8 cellular contexts compared by ENCODE assay signal in the genomic region with DNA sequence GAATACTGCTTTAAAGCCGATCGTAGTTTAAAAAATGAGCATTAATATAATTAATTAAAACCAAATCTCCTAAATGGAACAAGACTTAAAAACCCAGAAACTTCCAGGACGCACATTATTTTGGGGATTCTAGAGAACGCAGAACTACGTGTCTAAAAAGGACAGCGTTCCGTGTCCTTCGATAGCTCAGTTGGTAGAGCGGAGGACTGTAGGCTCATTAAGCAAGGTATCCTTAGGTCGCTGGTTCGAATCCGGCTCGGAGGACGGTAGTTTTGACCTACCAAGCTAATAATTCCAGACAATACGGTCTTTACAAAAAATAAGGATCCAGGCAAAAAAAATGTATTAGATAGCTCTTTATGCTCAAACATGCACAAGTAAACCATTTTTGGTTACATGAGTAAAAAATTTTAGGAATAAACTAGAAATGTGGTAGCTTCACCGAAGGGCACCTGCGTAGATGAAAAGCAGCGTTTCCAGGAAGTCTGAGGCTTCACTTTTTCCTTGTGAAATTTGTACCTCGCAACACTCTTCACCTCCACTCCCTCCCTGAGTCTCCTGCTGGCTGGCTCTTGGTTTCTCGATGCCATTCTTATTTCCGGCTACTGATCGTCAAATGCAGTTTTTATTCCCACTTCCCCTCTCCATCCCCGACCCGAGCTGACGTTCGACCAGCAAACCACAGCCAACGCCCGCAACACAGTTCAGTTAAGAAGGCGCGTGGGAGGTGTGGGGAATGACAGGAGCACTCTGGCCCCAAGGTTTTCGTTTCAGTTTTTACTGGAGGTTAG. TPM values are rescaled to one million over a fixed set of nuclear protein-coding genes. Genes with fewer than 3 reads are reported as not detected.
DNase-seq lines count a peak whose midpoint lies in the region; ATAC-seq, FAIRE-seq and TF ChIP-seq lines count a peak whose summit lies in the region.

No MANE protein-coding gene starts in this region.

- H3K9ac ChIP-seq in keratinocyte (ENCODE audit: control insufficient read depth, extremely low read depth, insufficient read depth, low read length), result peak overlapping the region; percentile 31

- no peak overlapping the region for H3K27ac ChIP-seq in body of pancreas
- no peak overlapping the region for H3K27ac ChIP-seq in keratinocyte (ENCODE audit: control insufficient read depth, insufficient read depth, low read length)

- H3K4me2 ChIP-seq in keratinocyte (ENCODE audit: control insufficient read depth, extremely low read depth, insufficient read depth, low read depth, low read length), result peak overlapping the region; percentile 88

- H3K36me3 ChIP-seq in body of pancreas (replicated peaks in 1 of 2; ENCODE audit: insufficient read depth in 1 of 2, low read depth in 2 of 2) (no peaks in the 10 kb centered on the region), keratinocyte (ENCODE audit: control insufficient read depth in 2 of 2, extremely low read depth in 1 of 2, insufficient read depth in 2 of 2, low read length in 2 of 2) (no peaks in the 10 kb centered on the region)

- H3K27me3 ChIP-seq in body of pancreas (peaks cover 0 to 10% of the 10 kb centered on the region in 2 donors), keratinocyte (ENCODE audit: control insufficient read depth, extremely low read depth, insufficient read depth, low read length) (no peaks in the 10 kb centered on the region)

- H3K4me1 ChIP-seq in body of pancreas, result peaks cover 3% of the 10 kb centered on the region
- H3K4me1 ChIP-seq in keratinocyte (ENCODE audit: control insufficient read depth, extremely low read depth, insufficient read depth, low read length), result peaks cover 12% of the 10 kb centered on the region

- intact Hi-C loops in body of pancreas (cut with DNase I), result no loop called here

- dilution Hi-C loops in keratinocyte (cut with MboI; ENCODE audit: extremely low pct_ligation_motif_present, low sequenced_read_pairs), result no loop called here

- no peak overlapping the region for H3K4me3 ChIP-seq in body of pancreas
- H3K4me3 ChIP-seq in keratinocyte (ENCODE audit: control insufficient read depth in 2 of 3, extremely low read depth in 1 of 3, insufficient read depth in 2 of 3, low read depth in 1 of 3, low read length in 3 of 3), result peak overlapping the region; percentile 29 to 75 (median 72)

- peak; percentile 82 for DNase-seq in activated effector memory CD4-positive, alpha-beta T cell treated with anti-CD3 and anti-CD28 coated beads, Interleukin-2, amount 50 U/mL, for 16 hours
- no peak for DNase-seq in activated effector memory CD4-positive, alpha-beta T cell treated with Interleukin-2 at 50 U/mL for 16 hours
- DNase-seq in T-helper 1 cell (peak in 3 of 5 donors; percentile 30 to 56 (median 52)), body of pancreas (peak in 2 of 4 donors; percentile 32 to 34), keratinocyte (ENCODE audit: low read depth, low spot score) (no peak), NCI-H510A (lab: John Stamatoyannopoulos, UW) (no peak), frontal cortex (ENCODE audit: low spot score in 2 of 2) (no peak)
- DNase-seq in stimulated activated CD4-positive, alpha-beta T cell treated with anti-CD3 and anti-CD28 coated beads, Interleukin-4, amount 100 ng/mL, for 24 hours, result peak; percentile 81

- H3K79me2 ChIP-seq in keratinocyte (ENCODE audit: control insufficient read depth, insufficient read depth, low read length), result no peaks in the 10 kb centered on the region

- H3K9me3 ChIP-seq in body of pancreas (no peaks in the 10 kb centered on the region), keratinocyte (ENCODE audit: control insufficient read depth, low read depth, low read length) (no peaks in the 10 kb centered on the region)

- FAIRE-seq in keratinocyte (lab: Jason Lieb, UNC) (no peak), frontal cortex (lab: Jason Lieb, UNC) (no peak)

- no peaks in the 10 kb centered on the region for H3K9me1 ChIP-seq in keratinocyte (ENCODE audit: control insufficient read depth, extremely low read depth, insufficient read depth, low read length)

- TF ChIP-seq POLR2A in body of pancreas (IDR thresholded peaks at IDR 0.05), result no peak

- peak overlapping the region; percentile 91 for H2AFZ ChIP-seq in keratinocyte (ENCODE audit: control insufficient read depth, low read length)

- TF ChIP-seq CTCF in body of pancreas (IDR thresholded peaks at IDR 0.05), result no peak
- no peak for TF ChIP-seq CTCF in keratinocyte (optimal IDR thresholded peaks at IDR 0.05 in 1 of 3, IDR thresholded peaks at IDR 0.05 in 1 of 3, conservative IDR thresholded peaks at IDR 0.05 in 1 of 3; ENCODE audit: extremely low read depth in 1 of 3, insufficient read depth in 2 of 3, low read length in 3 of 3)

- 4 to 7% methylated on average over 31 of the region's 31 CpGs for WGBS in body of pancreas, 2 donors

- peak; percentile 34 for ATAC-seq in body of pancreas

- no peaks in the 10 kb centered on the region for H4K20me1 ChIP-seq in keratinocyte (ENCODE audit: control insufficient read depth, extremely low read depth, insufficient read depth, low read length)

RNA-seq across cellular contexts. Expression of gene ABT1, which starts 19.6 kb away (rescaled TPM):
- total RNA-seq in body of pancreas (1 to 10 TPM; 3.0 to 8.8 TPM), frontal cortex (12.6 TPM)
- 16.0 to 21.4 TPM (median 16.8 TPM) in 3 replicates for polyA plus RNA-seq in keratinocyte
- polyA plus RNA-seq in keratinocyte (2011; ENCODE audit: low read depth), result 6.1 TPM
- polyA plus RNA-seq in keratinocyte (2011; cell fraction: cytosol; rRNA removed), result 14.3 and 14.6 TPM in 2 replicates
- polyA plus RNA-seq in keratinocyte (2011; cell fraction: nucleus; rRNA removed), result 11.0 and 13.1 TPM in 2 replicates
- polyA plus RNA-seq in keratinocyte (2012; ENCODE audit: low replicate concordance), result 12.8 and 15.0 TPM in 2 replicates
- 8.2 to 16.3 TPM (median 10.7 TPM) in 3 replicates for polyA minus RNA-seq in keratinocyte
- polyA minus RNA-seq in keratinocyte (2011; cell fraction: cytosol; rRNA and poly(A)+ RNA removed), result 17.6 TPM
- 6.4 and 7.4 TPM in 2 replicates for polyA minus RNA-seq in keratinocyte (2011; cell fraction: nucleus; rRNA and poly(A)+ RNA removed)

RNA-seq across cellular contexts. Expression of gene HMGN4, which starts 39.0 kb away (rescaled TPM):
- total RNA-seq in body of pancreas (10 to 100 TPM; 24.4 to 37.1 TPM), frontal cortex (73.4 TPM)
- polyA plus RNA-seq in keratinocyte, result 46.4 to 62.6 TPM (median 54.0 TPM) in 3 replicates
- 8.6 TPM for polyA plus RNA-seq in keratinocyte (2011; ENCODE audit: low read depth)
- 52.5 and 77.7 TPM in 2 replicates for polyA plus RNA-seq in keratinocyte (2011; cell fraction: cytosol; rRNA removed)
- 49.5 and 51.9 TPM in 2 replicates for polyA plus RNA-seq in keratinocyte (2011; cell fraction: nucleus; rRNA removed)
- 41.1 and 52.6 TPM in 2 replicates for polyA plus RNA-seq in keratinocyte (2012; ENCODE audit: low replicate concordance)
- 9.9 to 26.7 TPM (median 24.5 TPM) in 3 replicates for polyA minus RNA-seq in keratinocyte
- 45.5 TPM for polyA minus RNA-seq in keratinocyte (2011; cell fraction: cytosol; rRNA and poly(A)+ RNA removed)
- polyA minus RNA-seq in keratinocyte (2011; cell fraction: nucleus; rRNA and poly(A)+ RNA removed), result 11.4 and 17.5 TPM in 2 replicates

Comparison
In these comparisons a context has a peak if more than half of its experiments do, and no peak if none do; other contexts are left out.
1. DNase-seq: peak in activated effector memory CD4-positive, alpha-beta T cell treated with anti-CD3 and anti-CD28 coated beads, Interleukin-2, amount 50 U/mL, for 16 hours (single experiment), T-helper 1 cell (3 of 5) and stimulated activated CD4-positive, alpha-beta T cell treated with anti-CD3 and anti-CD28 coated beads, Interleukin-4, amount 100 ng/mL, for 24 hours (single experiment); none in activated effector memory CD4-positive, alpha-beta T cell treated with Interleukin-2 at 50 U/mL for 16 hours (single experiment), keratinocyte (single experiment), NCI-H510A (single experiment) and frontal cortex (0 of 2).
2. H3K4me3 ChIP-seq: peak in keratinocyte (3 of 3); none in body of pancreas (0 of 2).